ENCODE assay signal across 1 cellular context in genomic region chr10:91930939-91931338, GRCh38.
TF ChIP-seq lines count a peak whose summit lies in the region.

No MANE protein-coding gene starts in this region.

TF ChIP-seq in A549, 52 proteins besides CTCF, POLR2A, EP300 and RAD21 (continued from another document):
- TF ChIP-seq KDM1A (IDR thresholded peaks at IDR 0.05; ENCODE audit: low read depth): no peak
- no peak for TF ChIP-seq ZSCAN20 (CRISPR knock-in tag; IDR thresholded peaks at IDR 0.05)
